In the genomic region with DNA sequence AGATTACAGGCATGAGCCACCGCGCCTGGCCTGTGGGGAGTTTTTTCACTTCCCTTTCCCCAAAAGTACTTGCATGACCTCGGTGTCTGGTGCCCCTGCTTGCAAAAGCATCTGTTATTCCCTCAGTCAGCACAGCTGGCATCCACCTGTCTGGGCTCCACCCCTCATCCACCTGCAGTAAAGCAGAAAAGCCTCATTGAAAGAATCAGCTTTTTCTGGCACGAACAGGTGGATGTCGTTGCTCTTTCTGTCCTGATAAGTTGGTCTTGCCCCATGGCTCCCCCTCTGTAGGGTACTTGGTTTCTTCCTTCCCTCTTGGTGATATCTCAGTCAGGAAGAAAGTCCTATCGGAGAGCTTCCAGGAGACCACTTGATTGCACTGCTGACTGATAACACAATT, we compare ENCODE assay signal across 1 cellular context.
TF ChIP-seq lines count a peak whose summit lies in the region.

No MANE protein-coding gene starts in this region.

TF ChIP-seq in IMR-90, 13 proteins besides CTCF, POLR2A, EP300 and RAD21:
- TF ChIP-seq NFE2L2 (IDR thresholded peaks at IDR 0.05; ENCODE audit: low read depth, low read length) (no peak), BHLHE40 (IDR thresholded peaks at IDR 0.05; ENCODE audit: low read depth, low read length) (peak; percentile 78; the same call in 1 of the 2 replicates)
